Comparison of ENCODE assay signal across 1 cellular context in genomic region chr10:133221331-133221730, GRCh38.
TF ChIP-seq lines count a peak whose summit lies in the region.

No MANE protein-coding gene starts in this region.

TF ChIP-seq in H1, 55 proteins besides CTCF, POLR2A, EP300 and RAD21:
- TF ChIP-seq MAX (IDR thresholded peaks at IDR 0.05) (no peak), SIX5 (IDR thresholded peaks at IDR 0.05; ENCODE audit: low read depth, low read length) (no peak), SP4 (IDR thresholded peaks at IDR 0.05; ENCODE audit: low read length) (no peak), CHD7 (IDR thresholded peaks at IDR 0.05; ENCODE audit: insufficient replicate concordance, low read length) (no peak), KDM5A (IDR thresholded peaks at IDR 0.05; ENCODE audit: low read length) (no peak), SIRT6 (IDR thresholded peaks at IDR 0.05; ENCODE audit: low read length) (no peak), GABPA (IDR thresholded peaks at IDR 0.05; ENCODE audit: borderline replicate concordance, insufficient read depth, low read length) (no peak), CHD2 (IDR thresholded peaks at IDR 0.05; ENCODE audit: low read length) (no peak), JUND (IDR thresholded peaks at IDR 0.05; ENCODE audit: low read length) (no peak), HDAC2 (IDR thresholded peaks at IDR 0.05; ENCODE audit: borderline replicate concordance in 1 of 2, low read depth in 2 of 2, low read length in 2 of 2) (no peak), TEAD4 (IDR thresholded peaks at IDR 0.05; ENCODE audit: low read depth, low read length) (no peak), CBX8 (IDR thresholded peaks at IDR 0.05; ENCODE audit: borderline replicate concordance, low read depth, low read length) (no peak), POU5F1 (IDR thresholded peaks at IDR 0.05; ENCODE audit: low read depth, low read length) (no peak), JUN (IDR thresholded peaks at IDR 0.05; ENCODE audit: low read depth, low read length) (no peak), CTBP2 (IDR thresholded peaks at IDR 0.05; ENCODE audit: borderline replicate concordance, insufficient read depth, insufficient read length, low read length) (no peak), BACH1 (IDR thresholded peaks at IDR 0.05; ENCODE audit: low read length) (no peak), TAF7 (optimal IDR thresholded peaks at IDR 0.05; ENCODE audit: borderline replicate concordance, low read depth, low read length) (no peak), TCF12 (IDR thresholded peaks at IDR 0.05; ENCODE audit: low read depth, low read length) (no peak), ZNF274 (IDR thresholded peaks at IDR 0.05; ENCODE audit: borderline replicate concordance, extremely low read depth, low read length) (no peak)
